In the genomic region with DNA sequence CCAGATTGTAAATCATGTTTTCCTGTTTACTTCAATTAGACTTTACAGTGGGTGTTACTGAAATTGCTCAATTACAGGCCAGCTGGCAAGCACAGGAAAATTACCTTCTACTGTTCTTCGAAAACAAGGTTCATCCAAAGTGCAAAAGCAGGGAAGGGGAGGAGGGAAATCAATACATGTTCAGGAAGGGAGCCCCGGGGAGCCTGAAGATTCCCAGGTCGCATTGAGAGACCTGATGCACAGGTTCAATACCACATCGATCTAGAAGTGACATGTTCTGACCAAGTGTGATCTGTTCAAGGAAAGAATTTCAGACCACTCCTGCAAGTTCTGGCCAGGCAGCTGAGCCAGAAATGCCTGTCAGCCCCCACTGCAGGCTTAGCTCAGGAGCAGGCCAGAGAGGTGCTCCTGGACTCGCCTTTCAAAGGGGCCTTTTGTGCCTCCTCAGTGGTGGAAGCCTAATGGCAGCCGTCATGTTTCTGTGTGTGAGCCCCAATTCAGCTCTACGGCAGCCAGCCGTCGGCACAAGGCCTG, we compare ENCODE assay signal across 9 cellular contexts. TPM values are rescaled to one million over a fixed set of nuclear protein-coding genes. Genes with fewer than 3 reads are reported as not detected.
DNase-seq lines count a peak whose midpoint lies in the region; FAIRE-seq and TF ChIP-seq lines count a peak whose summit lies in the region.
"Had no signal": no experiment of that assay in that cellular context is flagged by ENCODE, and none has a peak within 500 bp of the region (broad histone marks: within the 10 kb centered on the region; RNA-seq: fewer than 3 reads in every experiment).

No MANE protein-coding gene starts in this region.

- H3K4me2 ChIP-seq in KMS-11 (peak overlapping the region; percentile 1; the same call in 1 of the 2 replicates), OCI-LY7 (ENCODE audit: low read length) (no peak overlapping the region)

- DNase-seq in OCI-LY7 (ENCODE audit: low spot score) (no peak), left ventricle myocardium inferior (no peak), frontal cortex (ENCODE audit: low spot score in 2 of 2) (no peak), amygdala (lab: John Stamatoyannopoulos, UW) (no peak), HEK293T (ENCODE audit: extremely low spot score) (no peak)
- DNase-seq: OCI-M1 had no signal

- H3K27me3 ChIP-seq in KMS-11 (ENCODE audit: insufficient read depth, low read depth) (no peaks in the 10 kb centered on the region), left ventricle myocardium inferior (ENCODE audit: low read depth) (no peaks in the 10 kb centered on the region), skeletal muscle tissue (ENCODE audit: control insufficient read depth in 3 of 3, insufficient read depth in 3 of 3, low read length in 3 of 3) (no peaks in the 10 kb centered on the region)

- H4K20me1 ChIP-seq in KMS-11 (ENCODE audit: insufficient read depth) (0 out of 2 replicates have a peak, but pooled peaks cover 2% of the 10 kb centered on the region), OCI-LY7 (ENCODE audit: insufficient read depth, low read length) (peaks cover 9% of the 10 kb centered on the region; the same call in 1 of the 2 replicates)

- H3K9me3 ChIP-seq in OCI-LY7 (ENCODE audit: low read length) (no peaks in the 10 kb centered on the region), left ventricle myocardium inferior (replicated peaks) (no peaks in the 10 kb centered on the region), skeletal muscle tissue (ENCODE audit: control insufficient read depth in 3 of 3, low read length in 3 of 3) (no peaks in the 10 kb centered on the region)

- H3K4me1 ChIP-seq in KMS-11 (ENCODE audit: low read depth, poor library complexity, severe bottlenecking) (peaks cover 30% of the 10 kb centered on the region), OCI-LY7 (ENCODE audit: insufficient read depth, low read length, poor library complexity, severe bottlenecking) (peaks cover 59% of the 10 kb centered on the region), left ventricle myocardium inferior (peaks cover 100% of the 10 kb centered on the region), skeletal muscle tissue (ENCODE audit: control insufficient read depth in 3 of 3, insufficient read depth in 3 of 3, low read length in 3 of 3) (peaks cover 79 to 85% (median 84%) of the 10 kb centered on the region in 3 donors)

- CTCF ChIA-PET in OCI-LY7 (lab: Charles Lee; ENCODE audit: unreplicated experiment), result interaction anchor here (1.3 kb wide), 1 partner anchor 10 kb away, joined by 5 read pairs; no protein-coding TSS in a partner anchor
- CTCF ChIA-PET in HEK293T (lab: Yijun Ruan, JAX), result interaction anchor here (0.8 to 1.8 kb wide), 3 partner anchors 11 to 176 kb away, joined by 3 to 5 read pairs (median 4); no protein-coding TSS in a partner anchor

- H3K27ac ChIP-seq in KMS-11, result no peak overlapping the region
- peak overlapping the region; percentile 10 for H3K27ac ChIP-seq in OCI-LY7 (ENCODE audit: low read depth, low read length, poor library complexity, severe bottlenecking)
- H3K27ac ChIP-seq in left ventricle myocardium inferior (replicated peaks), result peak overlapping the region; percentile 92
- peak overlapping the region; percentile 19 for H3K27ac ChIP-seq in skeletal muscle tissue (ENCODE audit: low read depth, low read length)

- no peak overlapping the region for H2AFZ ChIP-seq in KMS-11 (ENCODE audit: low read depth)
- no peak overlapping the region for H2AFZ ChIP-seq in OCI-LY7 (ENCODE audit: low read length)

- intact Hi-C loops in OCI-LY7 (cut with micrococcal nuclease; ENCODE audit: unreplicated experiment) (no loop called here), left ventricle myocardium inferior (cut with micrococcal nuclease) (no loop called here)

- FAIRE-seq in frontal cortex (lab: Jason Lieb, UNC), result no peak
- FAIRE-seq: GM12891 had no signal

- H3K36me3 ChIP-seq in KMS-11 (ENCODE audit: insufficient read depth) (no peaks in the 10 kb centered on the region), OCI-LY7 (ENCODE audit: insufficient read depth, low read length) (peaks cover 43% of the 10 kb centered on the region), left ventricle myocardium inferior (peaks cover 9% of the 10 kb centered on the region), skeletal muscle tissue (ENCODE audit: control insufficient read depth in 3 of 3, insufficient read depth in 3 of 3, low read length in 3 of 3) (peaks cover 6 to 7% (median 7%) of the 10 kb centered on the region in 3 donors)

- BruUV-seq in OCI-LY7 (replicated peaks; lab: Mats Ljungman, UMichigan), result no TSS peak

- H3K9ac ChIP-seq in KMS-11 (no peak overlapping the region), skeletal muscle tissue (ENCODE audit: low read depth in 1 of 3, low read length in 3 of 3) (peak overlapping the region; percentile 2 to 57 (median 50))

- peaks cover 25% of the 10 kb centered on the region; the same call in 1 of the 2 replicates for H3K79me2 ChIP-seq in KMS-11 (ENCODE audit: insufficient read depth, low read depth)
- peaks cover 67% of the 10 kb centered on the region for H3K79me2 ChIP-seq in OCI-LY7 (ENCODE audit: insufficient read depth, low read depth, low read length)

- no peaks in the 10 kb centered on the region for H3K9me2 ChIP-seq in OCI-LY7 (ENCODE audit: insufficient read depth, low read length)

- TF ChIP-seq CTCF in KMS-11 (conservative IDR thresholded peaks at IDR 0.05; ENCODE audit: low read depth, low read length), result no peak
- TF ChIP-seq CTCF in OCI-LY7 (conservative IDR thresholded peaks at IDR 0.05; ENCODE audit: low read length), result no peak
- no peak for TF ChIP-seq CTCF in left ventricle myocardium inferior (IDR thresholded peaks at IDR 0.05; ENCODE audit: borderline replicate concordance)

- no peak overlapping the region for H3K4me3 ChIP-seq in KMS-11 (IDR thresholded peaks at IDR 0.05; ENCODE audit: insufficient read depth, low read depth, low read length)
- no peak overlapping the region for H3K4me3 ChIP-seq in OCI-LY7 (ENCODE audit: low read depth, low read length, poor library complexity, severe bottlenecking)
- no peak overlapping the region for H3K4me3 ChIP-seq in left ventricle myocardium inferior
- no peak overlapping the region for H3K4me3 ChIP-seq in skeletal muscle tissue (ENCODE audit: low read length in 3 of 3)

- POLR2A ChIA-PET in OCI-LY7 (lab: Charles Lee) (interaction anchor here (5.9 kb wide), 1 partner anchor 9 kb away, joined by 50 read pairs; no protein-coding TSS in a partner anchor), HEK293T (lab: Yijun Ruan, JAX) (no interaction called here)

TF ChIP-seq in HEK293T, 16 proteins besides CTCF, POLR2A, EP300 and RAD21:
- TF ChIP-seq HDGF (IDR thresholded peaks at IDR 0.05; ENCODE audit: borderline replicate concordance) (no peak), SUZ12 (IDR thresholded peaks at IDR 0.05) (no peak), ELF4 (IDR thresholded peaks at IDR 0.05) (no peak), SP1 (IDR thresholded peaks at IDR 0.05) (no peak), PKNOX1 (IDR thresholded peaks at IDR 0.05) (no peak), ARNT (IDR thresholded peaks at IDR 0.05) (no peak), BHLHE40 (IDR thresholded peaks at IDR 0.05; ENCODE audit: borderline replicate concordance) (no peak), NFRKB (IDR thresholded peaks at IDR 0.05) (no peak), FOXM1 (IDR thresholded peaks at IDR 0.05; ENCODE audit: borderline replicate concordance) (no peak), FOXK2 (IDR thresholded peaks at IDR 0.05) (no peak), ZNF384 (IDR thresholded peaks at IDR 0.05) (no peak), FOXA1 (IDR thresholded peaks at IDR 0.05) (no peak)
TF ChIP-seq in HEK293T: peak in this region for 0.

RNA-seq across cellular contexts. Expression of gene FAM53B, which starts 35.9 kb away (rescaled TPM):
- total RNA-seq in OCI-LY7 (2014; rRNA removed; shearing (Covaris generic)), result 37.6 and 56.6 TPM in 2 replicates
- 50.5 and 58.5 TPM in 2 replicates for total RNA-seq in OCI-LY7 (2022)
- total RNA-seq in left ventricle myocardium inferior, result 53.4 TPM
- 32.4 TPM for total RNA-seq in skeletal muscle tissue
- 23.2 TPM for total RNA-seq in frontal cortex
